ENCODE assay signal across 24 cellular contexts in genomic region chr2:209125291-209125690, GRCh38.
DNase-seq lines count a peak whose midpoint lies in the region; ATAC-seq, FAIRE-seq and TF ChIP-seq lines count a peak whose summit lies in the region.
"Had no signal": no experiment of that assay in that cellular context is flagged by ENCODE, and none has a peak within 500 bp of the region (broad histone marks: within the 10 kb centered on the region; RNA-seq: fewer than 3 reads in every experiment).

No MANE protein-coding gene starts in this region.

- H3K36me3 ChIP-seq in K562 (ENCODE audit: control insufficient read depth, insufficient read depth, low read length) (no peaks in the 10 kb centered on the region), mesendoderm (ENCODE audit: control insufficient read depth, insufficient read depth, low read length) (no peaks in the 10 kb centered on the region)
- H3K36me3 ChIP-seq: BE2C had no signal

- no peak overlapping the region for H4K5ac ChIP-seq in mesendoderm (ENCODE audit: low read length)

- no peak overlapping the region for H3K56ac ChIP-seq in mesendoderm (ENCODE audit: low read length)

- no peak overlapping the region for H2BK15ac ChIP-seq in mesendoderm (replicated peaks; ENCODE audit: low read depth)

- H4K20me1 ChIP-seq in K562 (replicated peaks; ENCODE audit: control insufficient read depth, insufficient read depth, low read length): no peaks in the 10 kb centered on the region

- in situ Hi-C loops in K562 (cut with MboI): no loop called here

- H3K36me3 Mint-ChIP-seq in type B pancreatic cell: no peaks in the 10 kb centered on the region
- H3K36me3 Mint-ChIP-seq: CD4-positive, CD25-positive, alpha-beta regulatory T cell; CD8-positive, alpha-beta memory T cell had no signal

- H2AFZ ChIP-seq in K562 (ENCODE audit: low read depth, low read length): no peak overlapping the region
- H2AFZ ChIP-seq: GM23248 had no signal

- TF ChIP-seq EP300 in K562 (IDR thresholded peaks at IDR 0.05; ENCODE audit: low read length): no peak

- no peaks in the 10 kb centered on the region for H3K27me3 Mint-ChIP-seq in type B pancreatic cell
- H3K27me3 Mint-ChIP-seq: CD4-positive, CD25-positive, alpha-beta regulatory T cell; CD8-positive, alpha-beta memory T cell had no signal

- H3K4me1 Mint-ChIP-seq in type B pancreatic cell (ENCODE audit: unreplicated experiment): no peaks in the 10 kb centered on the region
- H3K4me1 Mint-ChIP-seq: CD4-positive, CD25-positive, alpha-beta regulatory T cell; CD8-positive, alpha-beta memory T cell had no signal

- BruUV-seq in K562 (replicated peaks; lab: Mats Ljungman, UMichigan): no TSS peak

- no peak overlapping the region for H3K27ac ChIP-seq in K562 (ENCODE audit: extremely low read depth, low read depth, low read length)
- peak overlapping the region; percentile 76 for H3K27ac ChIP-seq in epithelial cell of prostate
- H3K27ac ChIP-seq in mesendoderm (ENCODE audit: low read depth, low read length): no peak overlapping the region
- H3K27ac ChIP-seq: GM23248 had no signal

- H2BK5ac ChIP-seq in mesendoderm (ENCODE audit: low read length): no peak overlapping the region

- H3K27ac Mint-ChIP-seq in type B pancreatic cell: peak overlapping the region; percentile 7
- H3K27ac Mint-ChIP-seq: CD4-positive, CD25-positive, alpha-beta regulatory T cell had no signal

- no peak overlapping the region for H3K4ac ChIP-seq in mesendoderm (ENCODE audit: low read depth, low read length)

- H3K9me3 ChIP-seq in K562 (replicated peaks; ENCODE audit: control insufficient read depth, insufficient read depth, low read depth, low read length): no peaks in the 10 kb centered on the region
- H3K9me3 ChIP-seq: BE2C had no signal

- no peak overlapping the region for H3K4me3 ChIP-seq in K562
- no peak overlapping the region for H3K4me3 ChIP-seq in mesendoderm (ENCODE audit: low read length)
- H3K4me3 ChIP-seq: GM12878, GM23248 had no signal

- H3K4me3 Mint-ChIP-seq in type B pancreatic cell: no peak overlapping the region
- H3K4me3 Mint-ChIP-seq: CD4-positive, CD25-positive, alpha-beta regulatory T cell; CD8-positive, alpha-beta memory T cell had no signal

- H3K79me2 ChIP-seq in K562 (ENCODE audit: control insufficient read depth, insufficient read depth, low read length) (no peaks in the 10 kb centered on the region), mesendoderm (ENCODE audit: control insufficient read depth, insufficient read depth, low read length) (no peaks in the 10 kb centered on the region)

- CTCF ChIA-PET in K562 (lab: Yijun Ruan, JAX; ENCODE audit: low intra/inter-chr PET ratio): no interaction called here

- no peak for ATAC-seq in K562
- ATAC-seq: GM12878, HepG2 had no signal

- TF ChIP-seq POLR2A in K562 (conservative IDR thresholded peaks at IDR 0.05): no peak

- H3K9ac ChIP-seq in K562 (ENCODE audit: insufficient read depth in 1 of 2, low read depth in 2 of 2, low read length in 2 of 2) (no peak overlapping the region), mesendoderm (ENCODE audit: low read length) (no peak overlapping the region)
- H3K9ac ChIP-seq: GM23248 had no signal

- H3K4me2 ChIP-seq in K562 (ENCODE audit: insufficient read depth, low read length) (no peak overlapping the region), mesendoderm (ENCODE audit: low read length) (no peak overlapping the region)

- no peak overlapping the region for H3K18ac ChIP-seq in mesendoderm (ENCODE audit: low read length)

- intact Hi-C loops in K562 (cut with micrococcal nuclease): no loop called here

- POLR2A ChIA-PET in K562 (lab: Yijun Ruan, JAX): no interaction called here

- FAIRE-seq in K562 (lab: Jason Lieb, UNC): no peak
- FAIRE-seq: A204.1, GM12878, GM19239, H54, HepG2 had no signal

- no peaks in the 10 kb centered on the region for H3K79me1 ChIP-seq in mesendoderm (ENCODE audit: low read length)

- H3K23ac ChIP-seq in mesendoderm (ENCODE audit: low read length): no peak overlapping the region

- no peak overlapping the region for H4K8ac ChIP-seq in mesendoderm (ENCODE audit: low read depth, low read length)

- H2BK120ac ChIP-seq in mesendoderm (ENCODE audit: low read depth, low read length): no peak overlapping the region

- H3K9me1 ChIP-seq in K562 (ENCODE audit: control insufficient read depth, insufficient read depth, low read length): no peaks in the 10 kb centered on the region

- TF ChIP-seq CTCF in K562 (IDR thresholded peaks at IDR 0.05 in 2 of 3, conservative IDR thresholded peaks at IDR 0.05 in 1 of 3; ENCODE audit: insufficient read depth in 2 of 3, low read depth in 1 of 3, low read length in 3 of 3): no peak
- no peak for TF ChIP-seq CTCF in type B pancreatic cell (conservative IDR thresholded peaks at IDR 0.05)

- no peak for DNase-seq in K562 (ENCODE audit: extremely low read depth in 1 of 4, low spot score in 3 of 4)
- no peak for DNase-seq in epithelial cell of prostate (ENCODE audit: low read depth, low spot score)
- peak; percentile 67 for DNase-seq in mesendoderm
- no peak for DNase-seq in type B pancreatic cell (ENCODE audit: extremely low spot score, unreplicated experiment)
- DNase-seq in GOT3 (lab: John Stamatoyannopoulos, UW): no peak
- no peak for DNase-seq in mucosa of gallbladder (ENCODE audit: low spot score)
- DNase-seq in activated T-cell treated with anti-CD3 and anti-CD28 coated beads, Interleukin-2, amount 50 U/mL, for 1 hour: no peak
- DNase-seq: ACHN; BE2C; C1 segment of cervical spinal cord; CD4-positive, CD25-positive, alpha-beta regulatory T cell; CD8-positive, alpha-beta memory T cell; COR-L47; DMS 273 treated with DMSO at 0.1 percent for 48 hours; DMS53; DND-41; EL; GM23248; HCEC 1CT had no signal

- no peak for TF ChIP-seq RAD21 in K562 (CRISPR knock-in tag; conservative IDR thresholded peaks at IDR 0.05 in 1 of 2, IDR thresholded peaks at IDR 0.05 in 1 of 2)

- H3K4me1 ChIP-seq in K562 (replicated peaks in 1 of 2; ENCODE audit: control insufficient read depth in 2 of 2, insufficient read depth in 2 of 2, low read length in 2 of 2) (no peaks in the 10 kb centered on the region), mesendoderm (ENCODE audit: control insufficient read depth, low read depth, low read length) (no peaks in the 10 kb centered on the region)
- H3K4me1 ChIP-seq: BE2C had no signal

- 0% methylated on average over 1 of the region's 1 CpG for WGBS in K562 (ENCODE audit: insufficient coverage, low coverage, missing lambda C conversion rate)
- no CpG with 5 or more reads among the region's 1 CpG for WGBS in mesendoderm (ENCODE audit: extremely low coverage, insufficient coverage, low lambda C conversion rate)

- no peaks in the 10 kb centered on the region for H3K9me3 Mint-ChIP-seq in type B pancreatic cell

- H3K27me3 ChIP-seq in K562 (ENCODE audit: control insufficient read depth in 2 of 2, insufficient read depth in 2 of 2, low read length in 2 of 2) (no peaks in the 10 kb centered on the region), mesendoderm (ENCODE audit: insufficient read depth, low read length, poor library complexity) (no peaks in the 10 kb centered on the region)
- H3K27me3 ChIP-seq: BE2C had no signal

- H2AK5ac ChIP-seq in mesendoderm (ENCODE audit: low read length): no peak overlapping the region

TF ChIP-seq in K562, 482 proteins besides CTCF, POLR2A, EP300 and RAD21:
- TF ChIP-seq CEBPG (CRISPR knock-in tag; IDR thresholded peaks at IDR 0.05): no peak
- TF ChIP-seq CEBPG (tag; conservative IDR thresholded peaks at IDR 0.05 in 1 of 2, IDR thresholded peaks at IDR 0.05 in 1 of 2): 0 out of 4 replicates have a peak, but pooled peaks of 1 of the 2 experiments have one; percentile 25
- TF ChIP-seq, protein P1, sequence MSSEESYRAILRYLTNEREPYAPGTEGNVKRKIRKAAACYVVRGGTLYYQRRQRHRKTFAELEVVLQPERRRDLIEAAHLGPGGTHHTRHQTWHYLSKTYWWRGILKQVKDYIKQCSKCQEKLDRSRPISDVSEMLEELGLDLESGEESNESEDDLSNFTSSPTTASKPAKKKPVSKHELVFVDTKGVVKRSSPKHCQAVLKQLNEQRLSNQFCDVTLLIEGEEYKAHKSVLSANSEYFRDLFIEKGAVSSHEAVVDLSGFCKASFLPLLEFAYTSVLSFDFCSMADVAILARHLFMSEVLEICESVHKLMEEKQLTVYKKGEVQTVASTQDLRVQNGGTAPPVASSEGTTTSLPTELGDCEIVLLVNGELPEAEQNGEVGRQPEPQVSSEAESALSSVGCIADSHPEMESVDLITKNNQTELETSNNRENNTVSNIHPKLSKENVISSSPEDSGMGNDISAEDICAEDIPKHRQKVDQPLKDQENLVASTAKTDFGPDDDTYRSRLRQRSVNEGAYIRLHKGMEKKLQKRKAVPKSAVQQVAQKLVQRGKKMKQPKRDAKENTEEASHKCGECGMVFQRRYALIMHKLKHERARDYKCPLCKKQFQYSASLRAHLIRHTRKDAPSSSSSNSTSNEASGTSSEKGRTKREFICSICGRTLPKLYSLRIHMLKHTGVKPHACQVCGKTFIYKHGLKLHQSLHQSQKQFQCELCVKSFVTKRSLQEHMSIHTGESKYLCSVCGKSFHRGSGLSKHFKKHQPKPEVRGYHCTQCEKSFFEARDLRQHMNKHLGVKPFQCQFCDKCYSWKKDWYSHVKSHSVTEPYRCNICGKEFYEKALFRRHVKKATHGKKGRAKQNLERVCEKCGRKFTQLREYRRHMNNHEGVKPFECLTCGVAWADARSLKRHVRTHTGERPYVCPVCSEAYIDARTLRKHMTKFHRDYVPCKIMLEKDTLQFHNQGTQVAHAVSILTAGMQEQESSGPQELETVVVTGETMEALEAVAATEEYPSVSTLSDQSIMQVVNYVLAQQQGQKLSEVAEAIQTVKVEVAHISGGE (CRISPR knock-in tag; IDR thresholded peaks at IDR 0.05): no peak
- TF ChIP-seq ZNF75A (CRISPR knock-in tag; IDR thresholded peaks at IDR 0.05): peak; percentile 47; the same call in 1 of the 2 replicates
- TF ChIP-seq MAFG (tag; conservative IDR thresholded peaks at IDR 0.05): no peak
- TF ChIP-seq MYBL2 (IDR thresholded peaks at IDR 0.05; ENCODE audit: low read depth): no peak
- TF ChIP-seq MYBL2 (CRISPR knock-in tag; IDR thresholded peaks at IDR 0.05; ENCODE audit: borderline replicate concordance): no peak
- TF ChIP-seq ZNF511 (CRISPR knock-in tag; IDR thresholded peaks at IDR 0.05): no peak
